Comparison of ENCODE assay signal across 28 cellular contexts in genomic region chr6:29744131-29744530, GRCh38. TPM values are rescaled to one million over a fixed set of nuclear protein-coding genes. Genes with fewer than 3 reads are reported as not detected.
"Had no signal": no experiment of that assay in that cellular context is flagged by ENCODE, and none has a peak within 500 bp of the region (broad histone marks: within the 10 kb centered on the region; RNA-seq: fewer than 3 reads in every experiment).

No MANE protein-coding gene starts in this region.

- H3K27ac Mint-ChIP-seq: natural killer cell; nephron; neural progenitor cell; progenitor cell of endocrine pancreas; stimulated activated effector memory CD8-positive, alpha-beta T cell treated with anti-CD3 and anti-CD28 coated beads, Interleukin-12 subunit alpha, Interleukin-12 subunit beta, amount 100 ng/mL, for 72 hours; stimulated activated naive B cell treated with anti-CD40 and anti-IgM and Interleukin-4, amounts not matched to agents 10 μg/mL and 1 μg/mL and 100 μg/mL, for 72 hours; stimulated activated naive CD8-positive, alpha-beta T cell treated with anti-CD3 and anti-CD28 coated beads, Interleukin-15, Interleukin-2, amounts not matched to agents 100 ng/mL and 50 ng/mL, for 24 hours had no signal

- H3K4me1 Mint-ChIP-seq: nephron had no signal

- ATAC-seq: natural killer cell; psoas muscle; right cardiac atrium; right lobe of liver; stimulated activated effector memory CD8-positive, alpha-beta T cell treated with anti-CD3 and anti-CD28 coated beads, Interleukin-12 subunit alpha, Interleukin-12 subunit beta, amount 100 ng/mL, for 72 hours; stimulated activated naive B cell treated with anti-CD40 and anti-IgM and Interleukin-4, amounts not matched to agents 10 μg/mL and 1 μg/mL and 100 μg/mL, for 72 hours had no signal

- H3K4me3 ChIP-seq: neural progenitor cell, ovary, psoas muscle, right lobe of liver, sigmoid colon, stomach, thoracic aorta, thyroid gland, tibial nerve, upper lobe of left lung, vagina had no signal

- H3K4me3 Mint-ChIP-seq: natural killer cell; nephron; neural progenitor cell; stimulated activated effector memory CD8-positive, alpha-beta T cell treated with anti-CD3 and anti-CD28 coated beads, Interleukin-12 subunit alpha, Interleukin-12 subunit beta, amount 100 ng/mL, for 72 hours; stimulated activated naive B cell treated with anti-CD40 and anti-IgM and Interleukin-4, amounts not matched to agents 10 μg/mL and 1 μg/mL and 100 μg/mL, for 72 hours; stimulated activated naive CD8-positive, alpha-beta T cell treated with anti-CD3 and anti-CD28 coated beads, Interleukin-15, Interleukin-2, amounts not matched to agents 100 ng/mL and 50 ng/mL, for 24 hours had no signal

- H3K36me3 Mint-ChIP-seq: natural killer cell, neural progenitor cell had no signal

- H3K36me3 ChIP-seq: neural progenitor cell, ovary, right lobe of liver, thoracic aorta, thyroid gland had no signal

- H3K9me3 Mint-ChIP-seq: natural killer cell; neural progenitor cell; stimulated activated effector memory CD8-positive, alpha-beta T cell treated with anti-CD3 and anti-CD28 coated beads, Interleukin-12 subunit alpha, Interleukin-12 subunit beta, amount 100 ng/mL, for 72 hours; stimulated activated naive B cell treated with anti-CD40 and anti-IgM and Interleukin-4, amounts not matched to agents 10 μg/mL and 1 μg/mL and 100 μg/mL, for 72 hours; stimulated activated naive CD8-positive, alpha-beta T cell treated with anti-CD3 and anti-CD28 coated beads, Interleukin-15, Interleukin-2, amounts not matched to agents 100 ng/mL and 50 ng/mL, for 24 hours had no signal

- H3K27me3 ChIP-seq: ovary, right lobe of liver, sigmoid colon, stomach, thyroid gland, tibial nerve, upper lobe of left lung, vagina had no signal

- H3K27me3 Mint-ChIP-seq: stimulated activated naive CD8-positive, alpha-beta T cell treated with anti-CD3 and anti-CD28 coated beads, Interleukin-15, Interleukin-2, amounts not matched to agents 100 ng/mL and 50 ng/mL, for 24 hours had no signal

- H3K27ac ChIP-seq: neural progenitor cell, ovary, parathyroid adenoma, psoas muscle, right lobe of liver, sigmoid colon, stomach, thoracic aorta, thyroid gland, tibial nerve, upper lobe of left lung, vagina had no signal

- DNase-seq: natural killer cell; occipital lobe; ovary; posterior cingulate gyrus; psoas muscle; right cardiac atrium; sigmoid colon; small intestine; stimulated activated CD4-positive, alpha-beta T cell treated with anti-CD3 and anti-CD28 coated beads, Interleukin-15, amount 100 ng/mL, for 24 hours; stimulated activated CD4-positive, alpha-beta T cell treated with anti-CD3 and anti-CD28 coated beads, Interleukin-2, amount 100 ng/mL, for 24 hours; stimulated activated CD4-positive, alpha-beta T cell treated with anti-CD3 and anti-CD28 coated beads, Interleukin-2, amount 100 ng/mL, for 48 hours; stimulated activated CD4-positive, alpha-beta T cell treated with anti-CD3 and anti-CD28 coated beads, Interleukin-4, amount 100 ng/mL, for 24 hours; stimulated activated naive B cell treated with anti-CD40 and anti-IgM and Interleukin-4, amounts not matched to agents 10 μg/mL and 1 μg/mL and 100 μg/mL, for 72 hours; stimulated activated naive CD4-positive, alpha-beta T cell treated with Interleukin-2 at 50 U/mL for 16 hours; stomach; thyroid gland; trophoblast cell had no signal

- H3K9me3 ChIP-seq: ovary, psoas muscle, right lobe of liver, sigmoid colon, stomach, thoracic aorta, thyroid gland, tibial nerve, upper lobe of left lung, vagina had no signal

RNA-seq across cellular contexts. Expression of gene HLA-F, which starts 20.9 kb away (rescaled TPM):
- total RNA-seq: progenitor cell of endocrine pancreas had no signal
